8 cellular contexts compared by ENCODE assay signal in the genomic region with DNA sequence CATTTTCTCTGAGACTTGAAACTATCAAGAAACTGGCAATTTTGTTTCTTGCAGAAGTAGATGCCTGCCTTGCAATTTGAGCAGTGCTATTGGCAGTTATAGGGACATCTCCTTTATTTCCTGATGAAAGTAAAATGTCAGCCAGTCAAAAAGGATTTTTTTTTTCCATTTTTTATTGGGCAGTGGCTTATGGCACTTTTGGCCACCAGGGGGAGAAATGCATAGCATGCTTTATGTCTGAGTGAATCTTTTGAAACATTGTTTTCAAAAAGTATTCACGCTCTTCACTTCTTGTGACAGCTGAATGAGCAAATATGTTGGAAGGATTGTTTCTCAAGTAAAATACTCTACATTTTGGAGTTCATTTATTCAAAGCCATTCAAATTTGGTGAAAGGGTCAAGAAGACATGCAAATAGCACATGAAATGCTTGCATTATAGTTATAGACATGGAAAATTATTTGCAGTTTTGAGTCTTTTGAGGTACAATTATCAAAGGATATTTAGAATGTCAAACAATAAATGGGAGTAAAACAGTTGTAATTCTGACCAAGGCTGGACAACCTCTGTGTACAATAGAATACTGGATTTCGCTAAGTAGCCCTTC.
DNase-seq lines count a peak whose midpoint lies in the region; ATAC-seq and TF ChIP-seq lines count a peak whose summit lies in the region.

No MANE protein-coding gene starts in this region.

- 61 to 75% (median 73%) methylated on average over 2 of the region's 2 CpGs for WGBS in spleen, 5 donors

- H3K4me3 ChIP-seq in AG10803 (ENCODE audit: low read length) (no peak overlapping the region), Panc1 (ENCODE audit: low read depth in 2 of 2, low read length in 2 of 2) (no peak overlapping the region), fibroblast of villous mesenchyme (ENCODE audit: low read depth, low read length) (no peak overlapping the region), spleen (no peak overlapping the region)

- intact Hi-C loops in Panc1 (cut with micrococcal nuclease; ENCODE audit: unreplicated experiment) = no loop called here
- intact Hi-C loops in spleen (cut with DNase I; ENCODE audit: low total_unique reads) = no loop called here

- ATAC-seq in GM18868 (IDR thresholded peaks at IDR 0.05; ENCODE audit: unreplicated experiment) = peak; percentile 65
- ATAC-seq in Panc1 = no peak
- no peak for ATAC-seq in HG03342 (IDR thresholded peaks at IDR 0.05; ENCODE audit: unreplicated experiment)

- H3K9me3 ChIP-seq in Panc1 (ENCODE audit: control insufficient read depth, insufficient read depth, low read depth, low read length) (peaks cover 6% of the 10 kb centered on the region; the same call in 1 of the 2 replicates), spleen (peaks cover 0 to 36% (median 21%) of the 10 kb centered on the region in 8 donors)

- H3K4me1 ChIP-seq in Panc1 (ENCODE audit: control insufficient read depth, insufficient read depth, low read length) = no peaks in the 10 kb centered on the region
- no peaks in the 10 kb centered on the region for H3K4me1 ChIP-seq in spleen

- peak; percentile 42 for DNase-seq in AG10803 (ENCODE audit: low read depth)
- no peak for DNase-seq in Panc1 (ENCODE audit: low read depth, low spot score)
- DNase-seq in fibroblast of villous mesenchyme (ENCODE audit: low read depth) = peak; percentile 54
- no peak for DNase-seq in spleen
- DNase-seq in NCI-H2107 treated with DMSO at 0.1 percent for 48 hours (lab: John Stamatoyannopoulos, UW; ENCODE audit: unreplicated experiment) = no peak
- DNase-seq in activated CD4-positive, CD25-positive, alpha-beta regulatory T cell treated with anti-CD3 and anti-CD28 coated beads, Interleukin-2, amount 50 U/mL, for 72 hours = no peak

- H3K36me3 ChIP-seq in Panc1 (ENCODE audit: control insufficient read depth, insufficient read depth, low read length) = no peaks in the 10 kb centered on the region
- no peaks in the 10 kb centered on the region for H3K36me3 ChIP-seq in spleen

- no TSS peak for BruUV-seq in Panc1 (replicated peaks; lab: Mats Ljungman, UMichigan)

- in situ Hi-C loops in Panc1 (cut with HindIII; ENCODE audit: low pct_unique_long_range_greater_than_20kb, low sequenced_read_pairs) = no loop called here

- POLR2A ChIA-PET in Panc1 (lab: Charles Lee) = no interaction called here

- no peak for TF ChIP-seq POLR2A in spleen (IDR thresholded peaks at IDR 0.05)

- H3K27me3 ChIP-seq in Panc1 (ENCODE audit: control insufficient read depth, insufficient read depth, low read length) (no peaks in the 10 kb centered on the region), spleen (replicated peaks in 1 of 7) (no peaks in the 10 kb centered on the region)

- CTCF ChIA-PET in Panc1 (lab: Charles Lee) = no interaction called here

- H3K27ac ChIP-seq in Panc1 (ENCODE audit: low read length) (no peak overlapping the region), spleen (no peak overlapping the region)

- TF ChIP-seq CTCF in AG10803 (conservative IDR thresholded peaks at IDR 0.05; ENCODE audit: low read length) (peak; percentile 78), Panc1 (IDR thresholded peaks at IDR 0.05) (peak; percentile 40; the same call in 1 of the 2 replicates), fibroblast of villous mesenchyme (IDR thresholded peaks at IDR 0.05; ENCODE audit: insufficient read depth, low read depth, low read length) (peak; percentile 80), spleen (IDR thresholded peaks at IDR 0.05 in 8 of 11, conservative IDR thresholded peaks at IDR 0.05 in 3 of 11) (peak in 7 of 11 experiments; percentile 21 to 62 (median 51))

Comparison
In these comparisons a context has a peak if more than half of its experiments do, and no peak if none do; other contexts are left out.
1. DNase-seq: peak in AG10803 (single experiment) and fibroblast of villous mesenchyme (single experiment); none in Panc1 (single experiment), spleen (single experiment), NCI-H2107 treated with DMSO at 0.1 percent for 48 hours (single experiment) and activated CD4-positive, CD25-positive, alpha-beta regulatory T cell treated with anti-CD3 and anti-CD28 coated beads, Interleukin-2, amount 50 U/mL, for 72 hours (single experiment).
2. Peak in every context shown above with its lines, with median percentiles within 50 percentile points of each other: CTCF ChIP-seq.